Comparison of ENCODE assay signal across 8 cellular contexts in genomic region chr1:156625436-156626078, GRCh38. TPM values are rescaled to one million over a fixed set of nuclear protein-coding genes. Genes with fewer than 3 reads are reported as not detected.
A peak's percentile ranks its signal among the peaks of the same experiment; 100 is the strongest.
DNase-seq lines count a peak whose midpoint lies in the region; ATAC-seq and TF ChIP-seq lines count a peak whose summit lies in the region.

No MANE protein-coding gene starts in this region.

- peak overlapping the region; percentile 77 to 79 for H3K4me3 Mint-ChIP-seq in activated T-cell treated with anti-CD3 and anti-CD28 coated beads, Interleukin-2, amount 50 U/mL, for 72 hours
- peak overlapping the region; percentile 62 for H3K4me3 Mint-ChIP-seq in neural crest cell

- H3K79me2 ChIP-seq in fibroblast of lung (ENCODE audit: control insufficient read depth, insufficient read depth, low read length), result no peaks in the 10 kb centered on the region

- peak overlapping the region; percentile 13 for H3K4me2 ChIP-seq in fibroblast of lung (ENCODE audit: extremely low read depth, insufficient read depth, low read length)

- H3K4me3 ChIP-seq in fibroblast of lung (replicated peaks in 1 of 4; ENCODE audit: control extremely low read depth in 1 of 4, insufficient read depth in 1 of 4, low read depth in 3 of 4, low read length in 4 of 4) (no peak overlapping the region), thoracic aorta (peak overlapping the region; percentile 69)

- H3K4me1 Mint-ChIP-seq in activated T-cell treated with anti-CD3 and anti-CD28 coated beads, Interleukin-2, amount 50 U/mL, for 72 hours (ENCODE audit: low read depth), result peaks cover 8% of the 10 kb centered on the region
- H3K4me1 Mint-ChIP-seq in neural crest cell, result peaks cover 5% of the 10 kb centered on the region

- H3K9me3 ChIP-seq in fibroblast of lung (ENCODE audit: control insufficient read depth, insufficient read depth, low read depth, low read length), result no peaks in the 10 kb centered on the region
- H3K9me3 ChIP-seq in thoracic aorta, result no peaks in the 10 kb centered on the region

- TF ChIP-seq CTCF in fibroblast of lung (conservative IDR thresholded peaks at IDR 0.05 in 1 of 2, IDR thresholded peaks at IDR 0.05 in 1 of 2; ENCODE audit: low read depth in 1 of 2, low read length in 2 of 2) (peak; percentile 78 to 85), neural crest cell (conservative IDR thresholded peaks at IDR 0.05) (peak; percentile 83), thoracic aorta (IDR thresholded peaks at IDR 0.05) (peak; percentile 82)

- H3K9me3 Mint-ChIP-seq in activated T-cell treated with anti-CD3 and anti-CD28 coated beads, Interleukin-2, amount 50 U/mL, for 72 hours, result no peaks in the 10 kb centered on the region
- no peaks in the 10 kb centered on the region for H3K9me3 Mint-ChIP-seq in neural crest cell

- peak; percentile 68 to 71 for ATAC-seq in activated T-cell treated with anti-CD3 and anti-CD28 coated beads, Interleukin-2, amount 50 U/mL, for 72 hours (replicated peaks in 1 of 2)
- ATAC-seq in thoracic aorta (ENCODE audit: insufficient number of reproducible peaks, low FRiP score, low read depth) (no peak), GM21619 (IDR thresholded peaks at IDR 0.05; ENCODE audit: unreplicated experiment) (no peak)

- no peaks in the 10 kb centered on the region for H3K4me1 ChIP-seq in fibroblast of lung (ENCODE audit: control insufficient read depth, extremely low read depth, insufficient read depth, low read length)
- peaks cover 13 to 22% of the 10 kb centered on the region in 2 donors for H3K4me1 ChIP-seq in thoracic aorta (ENCODE audit: control insufficient read depth in 1 of 2, low read depth in 2 of 2)

- H3K27me3 Mint-ChIP-seq in activated T-cell treated with anti-CD3 and anti-CD28 coated beads, Interleukin-2, amount 50 U/mL, for 72 hours (ENCODE audit: low read depth), result peaks cover 56% of the 10 kb centered on the region
- peaks cover 75% of the 10 kb centered on the region for H3K27me3 Mint-ChIP-seq in neural crest cell (ENCODE audit: low read depth)

- H4K20me1 ChIP-seq in fibroblast of lung (ENCODE audit: control insufficient read depth, extremely low read depth, insufficient read depth, low read length), result no peaks in the 10 kb centered on the region

- DNase-seq in DMS 273 (lab: John Stamatoyannopoulos, UW; ENCODE audit: unreplicated experiment) (peak; percentile 84), DMS 273 treated with DMSO at 0.1 percent for 48 hours (lab: John Stamatoyannopoulos, UW) (no peak), NCI-H82 (lab: John Stamatoyannopoulos, UW) (peak; percentile 87), fibroblast of lung (ENCODE audit: low read depth in 2 of 2) (peak; percentile 18 to 46), neural crest cell (ENCODE audit: low read depth, low spot score) (peak; percentile 67), thoracic aorta (ENCODE audit: low spot score) (no peak)
- peak; percentile 68 to 79 for DNase-seq in activated T-cell treated with anti-CD3 and anti-CD28 coated beads, Interleukin-2, amount 50 U/mL, for 72 hours

- H3K36me3 ChIP-seq in fibroblast of lung (ENCODE audit: control insufficient read depth, insufficient read depth, low read length), result no peaks in the 10 kb centered on the region
- H3K36me3 ChIP-seq in thoracic aorta, result no peaks in the 10 kb centered on the region

- no peak overlapping the region for H2AFZ ChIP-seq in fibroblast of lung (ENCODE audit: low read length)

- H3K27ac ChIP-seq in fibroblast of lung (ENCODE audit: insufficient read depth, low read length), result no peak overlapping the region
- H3K27ac ChIP-seq in thoracic aorta, result no peak overlapping the region

- no peak overlapping the region for H3K27ac Mint-ChIP-seq in activated T-cell treated with anti-CD3 and anti-CD28 coated beads, Interleukin-2, amount 50 U/mL, for 72 hours
- H3K27ac Mint-ChIP-seq in neural crest cell (ENCODE audit: unreplicated experiment), result no peak overlapping the region

- H3K27me3 ChIP-seq in fibroblast of lung (ENCODE audit: control insufficient read depth, insufficient read depth, low read length), result peaks cover 51% of the 10 kb centered on the region
- H3K27me3 ChIP-seq in thoracic aorta (replicated peaks; ENCODE audit: insufficient read depth), result peaks cover 4% of the 10 kb centered on the region

- H3K9ac ChIP-seq in fibroblast of lung (ENCODE audit: insufficient read depth, low read length), result no peak overlapping the region

- H3K36me3 Mint-ChIP-seq in activated T-cell treated with anti-CD3 and anti-CD28 coated beads, Interleukin-2, amount 50 U/mL, for 72 hours (ENCODE audit: insufficient read depth in 2 of 2), result no peaks in the 10 kb centered on the region
- no peaks in the 10 kb centered on the region for H3K36me3 Mint-ChIP-seq in neural crest cell (ENCODE audit: low read depth)

RNA-seq across cellular contexts. Expression of gene HAPLN2, which starts 6.3 kb away (rescaled TPM):
- total RNA-seq in activated T-cell treated with anti-CD3 and anti-CD28 coated beads, Interleukin-2, amount 50 U/mL, for 72 hours, result under 1 TPM; 0.22 to 1.00 TPM
- not detected in 2 replicates for total RNA-seq in fibroblast of lung
- not detected in 2 replicates for polyA plus RNA-seq in fibroblast of lung
- polyA plus RNA-seq in fibroblast of lung (2012), result not detected in 2 replicates
- not detected in 2 replicates for polyA minus RNA-seq in fibroblast of lung (ENCODE audit: low replicate concordance)
- 0.70 and 0.91 TPM in 2 replicates for total RNA-seq in neural crest cell
- total RNA-seq in thoracic aorta, result 1 to 10 TPM in 1 of 2 donors, not detected in 1; 1.2 TPM

RNA-seq across cellular contexts. Expression of gene BCAN, which starts 16.4 kb away (rescaled TPM):
- total RNA-seq in activated T-cell treated with anti-CD3 and anti-CD28 coated beads, Interleukin-2, amount 50 U/mL, for 72 hours, result under 1 TPM in 1 of 2 donors, not detected in 1; 0.10 TPM
- total RNA-seq in fibroblast of lung, result under 0.01 TPM in 1 of 2 replicates, not detected in the other
- polyA plus RNA-seq in fibroblast of lung, result 0.03 and 0.05 TPM in 2 replicates
- 0.07 and 0.17 TPM in 2 replicates for polyA plus RNA-seq in fibroblast of lung (2012)
- polyA minus RNA-seq in fibroblast of lung (ENCODE audit: low replicate concordance), result 0.89 TPM in 1 of 2 replicates, not detected in the other
- 2.4 and 3.1 TPM in 2 replicates for total RNA-seq in neural crest cell
- total RNA-seq in thoracic aorta, result under 1 TPM; 0.54 to 0.99 TPM

RNA-seq across cellular contexts. Expression of gene GPATCH4, which starts 24.3 kb away (rescaled TPM):
- 10 to 100 TPM; 25.6 to 31.6 TPM for total RNA-seq in activated T-cell treated with anti-CD3 and anti-CD28 coated beads, Interleukin-2, amount 50 U/mL, for 72 hours
- total RNA-seq in fibroblast of lung (11.3 and 12.2 TPM in 2 replicates), neural crest cell (40.6 and 41.2 TPM in 2 replicates), thoracic aorta (10 to 100 TPM in 1 of 2 donors, 1 to 10 TPM in 1; 8.1 to 69.3 TPM)
- 23.6 and 42.7 TPM in 2 replicates for polyA plus RNA-seq in fibroblast of lung
- polyA plus RNA-seq in fibroblast of lung (2012), result 32.2 and 50.7 TPM in 2 replicates
- 6.2 and 19.5 TPM in 2 replicates for polyA minus RNA-seq in fibroblast of lung (ENCODE audit: low replicate concordance)

RNA-seq across cellular contexts. Expression of gene NAXE, which starts 34.0 kb away (rescaled TPM):
- 10 to 100 TPM; 48.3 to 57.3 TPM for total RNA-seq in activated T-cell treated with anti-CD3 and anti-CD28 coated beads, Interleukin-2, amount 50 U/mL, for 72 hours
- total RNA-seq in fibroblast of lung (51.6 and 64.4 TPM in 2 replicates), neural crest cell (76.5 and 80.6 TPM in 2 replicates), thoracic aorta (10 to 100 TPM; 38.3 to 66.5 TPM)
- polyA plus RNA-seq in fibroblast of lung, result 41.6 and 59.5 TPM in 2 replicates
- 68.1 and 90.0 TPM in 2 replicates for polyA plus RNA-seq in fibroblast of lung (2012)
- polyA minus RNA-seq in fibroblast of lung (ENCODE audit: low replicate concordance), result 96.3 and 107 TPM in 2 replicates

RNA-seq across cellular contexts. Expression of gene TTC24, which starts 46.0 kb away (rescaled TPM):
- total RNA-seq in activated T-cell treated with anti-CD3 and anti-CD28 coated beads, Interleukin-2, amount 50 U/mL, for 72 hours, result 10 to 100 TPM; 14.7 to 17.4 TPM
- total RNA-seq in fibroblast of lung, result not detected in 2 replicates
- not detected in 2 replicates for polyA plus RNA-seq in fibroblast of lung
- polyA plus RNA-seq in fibroblast of lung (2012), result not detected in 2 replicates
- polyA minus RNA-seq in fibroblast of lung (ENCODE audit: low replicate concordance), result not detected in 2 replicates
- not detected in 2 replicates for total RNA-seq in neural crest cell
- not detected for total RNA-seq in thoracic aorta

Comparison
In these comparisons a context has a peak if more than half of its experiments do, and no peak if none do; other contexts are left out.
1. DNase-seq: peak in DMS 273 (single experiment), NCI-H82 (single experiment), activated T-cell treated with anti-CD3 and anti-CD28 coated beads, Interleukin-2, amount 50 U/mL, for 72 hours (2 of 2), fibroblast of lung (2 of 2) and neural crest cell (single experiment); none in DMS 273 treated with DMSO at 0.1 percent for 48 hours (single experiment) and thoracic aorta (single experiment).
2. ATAC-seq: peak in activated T-cell treated with anti-CD3 and anti-CD28 coated beads, Interleukin-2, amount 50 U/mL, for 72 hours (2 of 2); none in thoracic aorta (single experiment) and GM21619 (single experiment).
3. Peak in every context shown above with its lines, with median percentiles within 50 percentile points of each other: CTCF ChIP-seq.